ENCODE assay signal across 8 cellular contexts in the genomic region with DNA sequence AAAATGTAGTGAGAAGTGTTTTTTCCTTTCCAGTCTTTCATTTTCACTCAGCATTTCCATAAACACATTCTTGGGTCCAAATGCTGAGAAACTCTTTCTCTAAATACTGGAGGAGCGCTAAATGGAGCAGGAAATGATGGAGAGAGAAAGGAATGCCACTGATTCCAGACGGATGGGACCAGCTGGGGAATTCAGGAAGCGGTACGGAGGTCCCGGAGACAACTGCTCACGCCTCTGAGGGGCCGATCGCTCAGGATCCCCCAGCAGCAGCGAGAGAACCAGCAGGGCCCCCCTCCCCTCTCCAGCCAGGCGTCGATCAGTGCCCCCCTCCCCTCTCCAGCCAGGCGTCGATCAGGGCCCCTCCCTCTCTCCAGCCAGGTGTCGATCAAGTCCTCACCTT. TPM values are rescaled to one million over a fixed set of nuclear protein-coding genes. Genes with fewer than 3 reads are reported as not detected.
DNase-seq lines count a peak whose midpoint lies in the region; ATAC-seq and TF ChIP-seq lines count a peak whose summit lies in the region.

No MANE protein-coding gene starts in this region.

- no peak for ATAC-seq in activated CD4-positive, alpha-beta T cell treated with anti-CD3 and anti-CD28 coated beads for 36 hours
- ATAC-seq in HG03442 (IDR thresholded peaks at IDR 0.05; ENCODE audit: unreplicated experiment), result no peak

- no peak for TF ChIP-seq CTCF in brain (conservative IDR thresholded peaks at IDR 0.05)

- peak overlapping the region; percentile 45 for H3K4me3 Mint-ChIP-seq in activated CD4-positive, alpha-beta T cell treated with anti-CD3 and anti-CD28 coated beads for 36 hours
- peak overlapping the region; percentile 42 to 66 (median 62) for H3K4me3 Mint-ChIP-seq in brain

- H3K9me3 Mint-ChIP-seq in activated CD4-positive, alpha-beta T cell treated with anti-CD3 and anti-CD28 coated beads for 36 hours (ENCODE audit: low read depth), result no peaks in the 10 kb centered on the region
- peaks cover 0 to 2% (median 0%) of the 10 kb centered on the region in 5 experiments for H3K9me3 Mint-ChIP-seq in brain

- H3K9ac ChIP-seq in subcutaneous abdominal adipose tissue (ENCODE audit: low read length in 5 of 5), result no peak overlapping the region

- intact Hi-C loops in activated CD4-positive, alpha-beta T cell treated with anti-CD3 and anti-CD28 coated beads for 36 hours (cut with DNase I, micrococcal nuclease), result loop anchor here in 1 of 2 experiments (10.0 kb wide), 1 partner anchor 304 kb away; no protein-coding TSS in a partner anchor

- CTCF ChIA-PET in activated CD4-positive, alpha-beta T cell treated with anti-CD3 and anti-CD28 coated beads for 36 hours (lab: Charles Lee), result interaction anchor here (1.5 kb wide), 1 partner anchor 107 kb away, joined by 3 read pairs; no protein-coding TSS in a partner anchor

- peaks cover 3 to 67% (median 58%) of the 10 kb centered on the region in 5 donors for H3K4me1 ChIP-seq in subcutaneous abdominal adipose tissue (ENCODE audit: control insufficient read depth in 5 of 5, insufficient read depth in 5 of 5, low read length in 5 of 5)

- H3K36me3 Mint-ChIP-seq in activated CD4-positive, alpha-beta T cell treated with anti-CD3 and anti-CD28 coated beads for 36 hours (ENCODE audit: low read depth), result peaks cover 25% of the 10 kb centered on the region
- peaks cover 9% of the 10 kb centered on the region for H3K36me3 Mint-ChIP-seq in brain

- H3K27me3 ChIP-seq in subcutaneous abdominal adipose tissue (ENCODE audit: control insufficient read depth in 5 of 5, insufficient read depth in 4 of 5, low read length in 5 of 5), result no peaks in the 10 kb centered on the region

- peak overlapping the region in 1 of 5 donors; percentile 11 for H3K4me3 ChIP-seq in subcutaneous abdominal adipose tissue (ENCODE audit: low read depth in 1 of 5, low read length in 5 of 5)

- peak overlapping the region; percentile 48 for H3K27ac Mint-ChIP-seq in activated CD4-positive, alpha-beta T cell treated with anti-CD3 and anti-CD28 coated beads for 36 hours
- peak overlapping the region; percentile 79 to 94 (median 84) for H3K27ac Mint-ChIP-seq in brain

- peaks cover 0 to 9% (median 5%) of the 10 kb centered on the region in 5 donors for H3K36me3 ChIP-seq in subcutaneous abdominal adipose tissue (ENCODE audit: control insufficient read depth in 5 of 5, insufficient read depth in 5 of 5, low read length in 5 of 5)

- H3K27ac ChIP-seq in subcutaneous abdominal adipose tissue (ENCODE audit: low read depth, low read length), result peak overlapping the region; percentile 76

- no peaks in the 10 kb centered on the region for H3K27me3 Mint-ChIP-seq in activated CD4-positive, alpha-beta T cell treated with anti-CD3 and anti-CD28 coated beads for 36 hours
- no peaks in the 10 kb centered on the region for H3K27me3 Mint-ChIP-seq in brain

- DNase-seq in activated CD4-positive, alpha-beta T cell treated with anti-CD3 and anti-CD28 coated beads for 36 hours, result no peak
- no peak for DNase-seq in activated CD4-positive, alpha-beta T cell treated with anti-CD3 and anti-CD28 coated beads, Interleukin-2, amount 50 U/mL, for 1 hour
- DNase-seq in islet precursor cell (peak; percentile 98), T-helper 2 cell (no peak), nucleus accumbens (lab: John Stamatoyannopoulos, UW) (no peak)

- peaks cover 81% of the 10 kb centered on the region for H3K4me1 Mint-ChIP-seq in activated CD4-positive, alpha-beta T cell treated with anti-CD3 and anti-CD28 coated beads for 36 hours
- H3K4me1 Mint-ChIP-seq in brain, result peaks cover 60% of the 10 kb centered on the region

- H3K9me3 ChIP-seq in subcutaneous abdominal adipose tissue (ENCODE audit: control insufficient read depth in 5 of 5, low read length in 5 of 5), result no peaks in the 10 kb centered on the region

- POLR2A ChIA-PET in activated CD4-positive, alpha-beta T cell treated with anti-CD3 and anti-CD28 coated beads for 36 hours (lab: Charles Lee), result no interaction called here

RNA-seq across cellular contexts. Expression of gene RASA3, which starts 13.2 kb away (rescaled TPM):
- total RNA-seq in activated CD4-positive, alpha-beta T cell treated with anti-CD3 and anti-CD28 coated beads for 36 hours, result 10 to 100 TPM; 33.0 to 34.7 TPM
- 12.4 TPM for polyA plus RNA-seq in brain (ENCODE audit: insufficient read depth, low read depth, low replicate concordance)

RNA-seq across cellular contexts. Expression of gene CFAP97D2, which starts 59.9 kb away (rescaled TPM):
- not detected for total RNA-seq in activated CD4-positive, alpha-beta T cell treated with anti-CD3 and anti-CD28 coated beads for 36 hours
- 0.92 TPM for polyA plus RNA-seq in brain (ENCODE audit: insufficient read depth, low read depth, low replicate concordance)
